ENCODE assay signal across 2 cellular contexts in the genomic region with DNA sequence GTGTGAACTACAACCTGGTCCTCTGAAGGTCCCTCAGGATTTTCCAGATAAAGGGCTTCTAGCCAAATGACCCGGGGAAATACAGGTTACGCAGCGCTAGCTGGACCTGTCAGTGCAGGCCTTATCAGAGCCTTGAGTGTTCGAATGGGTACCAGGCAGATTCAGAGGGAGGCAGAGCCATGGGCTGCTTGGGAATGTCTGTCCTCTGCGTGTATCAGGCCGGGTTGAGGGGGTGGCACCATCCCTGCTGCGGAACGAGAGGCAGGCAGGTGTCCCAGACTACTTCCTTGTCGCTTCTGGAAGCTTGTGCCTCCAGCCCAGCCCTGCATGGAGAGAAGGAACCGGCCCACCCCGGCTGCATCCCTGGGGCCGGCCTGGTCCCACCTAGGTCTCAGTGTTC.
TF ChIP-seq lines count a peak whose summit lies in the region.

No MANE protein-coding gene starts in this region.

TF ChIP-seq in HEK293, 187 proteins besides CTCF, POLR2A, EP300 and RAD21:
- TF ChIP-seq ZNF510 (tag by site-specific recombination; IDR thresholded peaks at IDR 0.05; ENCODE audit: insufficient replicate concordance) (no peak), ZNF280C (tag by site-specific recombination; IDR thresholded peaks at IDR 0.05) (no peak), ZNF596 (tag by site-specific recombination; IDR thresholded peaks at IDR 0.05) (no peak), ZNF600 (tag by site-specific recombination; IDR thresholded peaks at IDR 0.05) (peak; percentile 46; the same call in 1 of the 2 replicates), ZBTB48 (tag by site-specific recombination; IDR thresholded peaks at IDR 0.05) (no peak), ZNF157 (tag by site-specific recombination; IDR thresholded peaks at IDR 0.05) (no peak), ZNF239 (tag by site-specific recombination; IDR thresholded peaks at IDR 0.05) (peak; percentile 100), ZNF302 (tag by site-specific recombination; IDR thresholded peaks at IDR 0.05; ENCODE audit: low read depth) (no peak), HOXA7 (CRISPR knock-in tag; IDR thresholded peaks at IDR 0.05; ENCODE audit: borderline replicate concordance) (no peak), RBAK (tag by site-specific recombination; IDR thresholded peaks at IDR 0.05) (peak; percentile 81; the same call in 1 of the 2 replicates), KLF7 (tag by site-specific recombination; IDR thresholded peaks at IDR 0.05; ENCODE audit: borderline replicate concordance) (no peak)
- TF ChIP-seq, protein P1, sequence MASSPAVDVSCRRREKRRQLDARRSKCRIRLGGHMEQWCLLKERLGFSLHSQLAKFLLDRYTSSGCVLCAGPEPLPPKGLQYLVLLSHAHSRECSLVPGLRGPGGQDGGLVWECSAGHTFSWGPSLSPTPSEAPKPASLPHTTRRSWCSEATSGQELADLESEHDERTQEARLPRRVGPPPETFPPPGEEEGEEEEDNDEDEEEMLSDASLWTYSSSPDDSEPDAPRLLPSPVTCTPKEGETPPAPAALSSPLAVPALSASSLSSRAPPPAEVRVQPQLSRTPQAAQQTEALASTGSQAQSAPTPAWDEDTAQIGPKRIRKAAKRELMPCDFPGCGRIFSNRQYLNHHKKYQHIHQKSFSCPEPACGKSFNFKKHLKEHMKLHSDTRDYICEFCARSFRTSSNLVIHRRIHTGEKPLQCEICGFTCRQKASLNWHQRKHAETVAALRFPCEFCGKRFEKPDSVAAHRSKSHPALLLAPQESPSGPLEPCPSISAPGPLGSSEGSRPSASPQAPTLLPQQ (tag by site-specific recombination; IDR thresholded peaks at IDR 0.05): no peak

TF ChIP-seq in H1, 55 proteins besides CTCF, POLR2A, EP300 and RAD21:
- TF ChIP-seq GABPA (IDR thresholded peaks at IDR 0.05; ENCODE audit: borderline replicate concordance, insufficient read depth, low read length) (no peak), CHD2 (IDR thresholded peaks at IDR 0.05; ENCODE audit: low read length) (no peak), SUZ12 (IDR thresholded peaks at IDR 0.05; ENCODE audit: low read length) (no peak), GTF2F1 (IDR thresholded peaks at IDR 0.05; ENCODE audit: borderline replicate concordance, low read depth, low read length) (no peak), CREB1 (IDR thresholded peaks at IDR 0.05) (no peak), SIN3A (conservative IDR thresholded peaks at IDR 0.05 in 1 of 2, IDR thresholded peaks at IDR 0.05 in 1 of 2; ENCODE audit: low read depth in 1 of 2, low read length in 2 of 2) (no peak), JUN (IDR thresholded peaks at IDR 0.05; ENCODE audit: low read depth, low read length) (no peak), MAX (IDR thresholded peaks at IDR 0.05) (no peak), RNF2 (IDR thresholded peaks at IDR 0.05; ENCODE audit: borderline replicate concordance, low read depth, low read length, missing control alignments, poor library complexity, severe bottlenecking) (no peak), KDM5A (IDR thresholded peaks at IDR 0.05; ENCODE audit: low read length) (no peak), YY1 (IDR thresholded peaks at IDR 0.05; ENCODE audit: low read depth, low read length) (no peak), SAP30 (IDR thresholded peaks at IDR 0.05; ENCODE audit: insufficient read depth, insufficient replicate concordance, low read length) (no peak), JUND (IDR thresholded peaks at IDR 0.05; ENCODE audit: low read length) (no peak), ZNF274 (IDR thresholded peaks at IDR 0.05; ENCODE audit: borderline replicate concordance, extremely low read depth, low read length) (no peak), RFX5 (IDR thresholded peaks at IDR 0.05; ENCODE audit: borderline replicate concordance, low read depth, low read length) (no peak), SP1 (IDR thresholded peaks at IDR 0.05; ENCODE audit: low read depth, low read length) (no peak)
